Comparison of ENCODE assay signal across 8 cellular contexts in genomic region chr19:18284710-18285430, GRCh38. TPM values are rescaled to one million over a fixed set of nuclear protein-coding genes. Genes with fewer than 3 reads are reported as not detected.
DNase-seq lines count a peak whose midpoint lies in the region; ATAC-seq and TF ChIP-seq lines count a peak whose summit lies in the region.
"Had no signal": no experiment of that assay in that cellular context is flagged by ENCODE, and none has a peak within 500 bp of the region (broad histone marks: within the 10 kb centered on the region; RNA-seq: fewer than 3 reads in every experiment).

No MANE protein-coding gene starts in this region.

- H3K9me3 Mint-ChIP-seq in activated T-helper 17 cell treated with anti-CD3 and anti-CD28 coated beads, Interleukin-2, amount 50 U/mL, for 72 hours = no peaks in the 10 kb centered on the region

- H3K27ac ChIP-seq in mucosa of rectum (ENCODE audit: low read depth in 2 of 2, low read length in 2 of 2) (peak overlapping the region; percentile 65 to 69), stomach (peak overlapping the region; percentile 59 to 81 (median 70)), MM.1S (ENCODE audit: low read length) (no peak overlapping the region)

- no peak for TF ChIP-seq POLR2A in stomach (IDR thresholded peaks at IDR 0.05)

- peak overlapping the region; percentile 78 for H3K4me3 Mint-ChIP-seq in activated T-helper 17 cell treated with anti-CD3 and anti-CD28 coated beads, Interleukin-2, amount 50 U/mL, for 72 hours

- H3K79me2 ChIP-seq in MM.1S (ENCODE audit: low read length) = peaks cover 8% of the 10 kb centered on the region

- WGBS in stomach, 5 donors = 25 to 43% (median 34%) methylated on average over 13 of the region's 13 CpGs

- peaks cover 15 to 23% of the 10 kb centered on the region in 2 donors for H3K4me1 ChIP-seq in mucosa of rectum (ENCODE audit: control insufficient read depth in 2 of 2, insufficient read depth in 2 of 2, low read length in 2 of 2)
- peaks cover 11 to 42% (median 29%) of the 10 kb centered on the region in 4 donors for H3K4me1 ChIP-seq in stomach
- H3K4me1 ChIP-seq in MM.1S (ENCODE audit: low read length) = peaks cover 9% of the 10 kb centered on the region

- H3K9ac ChIP-seq in mucosa of rectum (ENCODE audit: low read depth in 1 of 2, low read length in 2 of 2) = peak overlapping the region in 1 of 2 donors; percentile 62
- no peak overlapping the region for H3K9ac ChIP-seq in MM.1S (ENCODE audit: low read length)

- no peak overlapping the region for H2AFZ ChIP-seq in MM.1S (ENCODE audit: low read length)

- no peak overlapping the region for H3K4me2 ChIP-seq in MM.1S (ENCODE audit: low read depth, low read length)

- H3K9me2 ChIP-seq in MM.1S (replicated peaks; ENCODE audit: insufficient read depth, low read length) = no peaks in the 10 kb centered on the region

- H3K9me3 ChIP-seq in mucosa of rectum (ENCODE audit: control insufficient read depth in 2 of 2, low read length in 2 of 2) (no peaks in the 10 kb centered on the region), stomach (no peaks in the 10 kb centered on the region), MM.1S (replicated peaks; ENCODE audit: insufficient read depth, low read length) (no peaks in the 10 kb centered on the region)

- no peaks in the 10 kb centered on the region for H3K36me3 ChIP-seq in mucosa of rectum (ENCODE audit: control insufficient read depth in 2 of 2, insufficient read depth in 2 of 2, low read length in 2 of 2)
- H3K36me3 ChIP-seq in stomach = no peaks in the 10 kb centered on the region
- H3K36me3 ChIP-seq in MM.1S (replicated peaks; ENCODE audit: insufficient read depth, low read length) = no peaks in the 10 kb centered on the region

- no peaks in the 10 kb centered on the region for H4K20me1 ChIP-seq in MM.1S (ENCODE audit: insufficient read depth, low read length)

- no peak for TF ChIP-seq EP300 in Ishikawa (IDR thresholded peaks at IDR 0.05; ENCODE audit: borderline replicate concordance)
- TF ChIP-seq EP300 in stomach (IDR thresholded peaks at IDR 0.05) = no peak

- H3K27me3 Mint-ChIP-seq in activated T-helper 17 cell treated with anti-CD3 and anti-CD28 coated beads, Interleukin-2, amount 50 U/mL, for 72 hours = no peaks in the 10 kb centered on the region

- no peak overlapping the region for H3K4me3 ChIP-seq in mucosa of rectum (ENCODE audit: low read length in 2 of 2)
- H3K4me3 ChIP-seq in stomach = no peak overlapping the region
- no peak overlapping the region for H3K4me3 ChIP-seq in MM.1S (ENCODE audit: low read length)
- H3K4me3 ChIP-seq: lung had no signal

- peaks cover 17% of the 10 kb centered on the region for H3F3A ChIP-seq in MM.1S (ENCODE audit: insufficient read depth, low read length)

- TF ChIP-seq RAD21 in Ishikawa (IDR thresholded peaks at IDR 0.05; ENCODE audit: low read depth) = no peak

- DNase-seq in stomach (no peak), activated gamma-delta T cell (lab: John Stamatoyannopoulos, UW) (no peak), MM.1S (no peak)

- TF ChIP-seq CTCF in stomach (IDR thresholded peaks at IDR 0.05) (no peak), MM.1S (IDR thresholded peaks at IDR 0.05; ENCODE audit: low read length) (no peak)

- H3K27me3 ChIP-seq in mucosa of rectum (ENCODE audit: control insufficient read depth in 2 of 2, insufficient read depth in 2 of 2, low read length in 2 of 2) = no peaks in the 10 kb centered on the region
- no peaks in the 10 kb centered on the region for H3K27me3 ChIP-seq in stomach
- peaks cover 20% of the 10 kb centered on the region for H3K27me3 ChIP-seq in MM.1S (replicated peaks; ENCODE audit: insufficient read depth, low read length)

- H3K36me3 Mint-ChIP-seq in activated T-helper 17 cell treated with anti-CD3 and anti-CD28 coated beads, Interleukin-2, amount 50 U/mL, for 72 hours (ENCODE audit: low read depth) = peaks cover 25% of the 10 kb centered on the region

- peak overlapping the region; percentile 94 for H3K27ac Mint-ChIP-seq in activated T-helper 17 cell treated with anti-CD3 and anti-CD28 coated beads, Interleukin-2, amount 50 U/mL, for 72 hours

- ATAC-seq in activated T-helper 17 cell treated with anti-CD3 and anti-CD28 coated beads, Interleukin-2, amount 50 U/mL, for 72 hours (replicated peaks) = peak; percentile 29
- no peak for ATAC-seq in GM21723 (IDR thresholded peaks at IDR 0.05; ENCODE audit: unreplicated experiment)

- intact Hi-C loops in stomach (cut with DNase I; ENCODE audit: low total_unique reads) = no loop called here

- peaks cover 32% of the 10 kb centered on the region for H3K4me1 Mint-ChIP-seq in activated T-helper 17 cell treated with anti-CD3 and anti-CD28 coated beads, Interleukin-2, amount 50 U/mL, for 72 hours

TF ChIP-seq in Ishikawa, 13 proteins besides CTCF, POLR2A, EP300 and RAD21:
- TF ChIP-seq CEBPB (IDR thresholded peaks at IDR 0.05) = no peak
- peak; percentile 48 for TF ChIP-seq EGR1 (IDR thresholded peaks at IDR 0.05)

RNA-seq across cellular contexts. Expression of gene JUND, which starts 3.4 kb away (rescaled TPM):
- 100 to 1,000 TPM; 177 to 324 TPM for total RNA-seq in activated T-helper 17 cell treated with anti-CD3 and anti-CD28 coated beads, Interleukin-2, amount 50 U/mL, for 72 hours
- total RNA-seq in stomach = 1,000 to 10,000 TPM in 2 of 5 donors, 100 to 1,000 TPM in 3; 118 to 1,659 (median 737) TPM
- 100 to 1,000 TPM in 2 of 3 donors, 10 to 100 TPM in 1; 78.6 to 272 (median 102) TPM for polyA plus RNA-seq in stomach

RNA-seq across cellular contexts. Expression of gene IQCN, which starts 10.6 kb away (rescaled TPM):
- total RNA-seq in activated T-helper 17 cell treated with anti-CD3 and anti-CD28 coated beads, Interleukin-2, amount 50 U/mL, for 72 hours = 1 to 10 TPM; 1.1 to 1.3 TPM
- total RNA-seq in stomach = 10 to 100 TPM in 1 of 5 donors, 1 to 10 TPM in 3, not detected in 1; 2.4 to 35.7 (median 4.0) TPM
- polyA plus RNA-seq in stomach = 1 to 10 TPM; 1.4 to 2.7 (median 2.6) TPM

RNA-seq across cellular contexts. Expression of gene LSM4, which starts 38.0 kb away (rescaled TPM):
- 100 to 1,000 TPM; 176 to 252 TPM for total RNA-seq in activated T-helper 17 cell treated with anti-CD3 and anti-CD28 coated beads, Interleukin-2, amount 50 U/mL, for 72 hours
- total RNA-seq in stomach = 100 to 1,000 TPM in 2 of 5 donors, 10 to 100 TPM in 3; 24.1 to 185 (median 98.6) TPM
- 100 to 1,000 TPM; 114 to 181 (median 173) TPM for polyA plus RNA-seq in stomach

RNA-seq across cellular contexts. Expression of gene PGPEP1, which starts 55.5 kb away (rescaled TPM):
- 10 to 100 TPM; 38.9 to 46.0 TPM for total RNA-seq in activated T-helper 17 cell treated with anti-CD3 and anti-CD28 coated beads, Interleukin-2, amount 50 U/mL, for 72 hours
- total RNA-seq in stomach = 10 to 100 TPM in 4 of 5 donors, 1 to 10 TPM in 1; 8.0 to 58.9 (median 22.9) TPM
- 10 to 100 TPM in 2 of 3 donors, 1 to 10 TPM in 1; 8.4 to 40.0 (median 31.8) TPM for polyA plus RNA-seq in stomach

RNA-seq across cellular contexts. Expression of gene PDE4C, which starts 58.6 kb away (rescaled TPM):
- total RNA-seq in activated T-helper 17 cell treated with anti-CD3 and anti-CD28 coated beads, Interleukin-2, amount 50 U/mL, for 72 hours = 1 to 10 TPM in 1 of 2 donors, under 1 TPM in 1; 0.95 to 1.4 TPM
- total RNA-seq in stomach = 10 to 100 TPM in 3 of 5 donors, 1 to 10 TPM in 1, under 1 TPM in 1; 0.87 to 25.4 (median 11.4) TPM
- under 1 TPM in 1 of 3 donors, not detected in 2; 0.95 TPM for polyA plus RNA-seq in stomach
